ENCODE assay signal across 8 cellular contexts in genomic region chr15:97960364-97961066, GRCh38. TPM values are rescaled to one million over a fixed set of nuclear protein-coding genes. Genes with fewer than 3 reads are reported as not detected.
DNase-seq lines count a peak whose midpoint lies in the region; ATAC-seq and TF ChIP-seq lines count a peak whose summit lies in the region.

ARRDC4 (plus strand) TSS chr15:97960703; CDS start chr15:97960862, 159 bp downstream.

- H3K27me3 ChIP-seq in cardiac muscle cell (no peaks in the 10 kb centered on the region), ovary (no peaks in the 10 kb centered on the region), testis (no peaks in the 10 kb centered on the region)

- H3K9me3 Mint-ChIP-seq in HFFc6 = peaks cover 6% of the 10 kb centered on the region
- no peaks in the 10 kb centered on the region for H3K9me3 Mint-ChIP-seq in T-cell

- peak; percentile 95 to 96 (median 95) for ATAC-seq in T-cell (replicated peaks in 1 of 4)

- H3K4me1 Mint-ChIP-seq in HFFc6 (ENCODE audit: low read depth) = peaks cover 52% of the 10 kb centered on the region
- peaks cover 20 to 25% (median 22%) of the 10 kb centered on the region in 3 donors for H3K4me1 Mint-ChIP-seq in T-cell

- no peak for TF ChIP-seq EP300 in ovary (IDR thresholded peaks at IDR 0.05)

- TF ChIP-seq CTCF in HFFc6 (IDR thresholded peaks at IDR 0.05) = no peak
- no peak for TF ChIP-seq CTCF in cardiac muscle cell (IDR thresholded peaks at IDR 0.05; ENCODE audit: low read depth, low read length)
- no peak for TF ChIP-seq CTCF in ovary (IDR thresholded peaks at IDR 0.05)
- peak in 1 of 3 experiments; percentile 6 for TF ChIP-seq CTCF in testis (IDR thresholded peaks at IDR 0.05)

- POLR2A ChIA-PET in T-cell (lab: Charles Lee) = interaction anchor here in 1 of 2 donors (0.5 kb wide), 1 partner anchor 23 kb away, joined by 4 read pairs; no protein-coding TSS in a partner anchor

- peak; percentile 64 for TF ChIP-seq POLR2A in ovary (IDR thresholded peaks at IDR 0.05)
- no peak for TF ChIP-seq POLR2A in testis (IDR thresholded peaks at IDR 0.05)

- intact Hi-C loops in ovary (cut with DNase I) (no loop called here), testis (cut with DNase I; ENCODE audit: low total_unique reads) (no loop called here)

- DNase-seq in EL = peak; percentile 100
- peak; percentile 100 for DNase-seq in HFFc6
- peak; percentile 95 for DNase-seq in NCI-H1105 (lab: John Stamatoyannopoulos, UW)
- peak; percentile 88 to 100 (median 98) for DNase-seq in T-cell
- peak; percentile 100 for DNase-seq in cardiac muscle cell (ENCODE audit: low read depth in 1 of 2, low spot score in 1 of 2)
- DNase-seq in ovary = peak; percentile 99 to 100 (median 100)
- DNase-seq in testis = peak; percentile 100

- H3K27ac ChIP-seq in adipose tissue (ENCODE audit: low read depth, low read length) (no peak within 1 kb of the TSS), cardiac muscle cell (peak within 1 kb of the TSS; percentile 68), ovary (peak within 1 kb of the TSS; percentile 17 to 67), testis (peak within 1 kb of the TSS; percentile 75 to 91)

- WGBS in adipose tissue, 3 donors = 0 to 1% (median 0%) methylated on average over 62 to 69 of the region's 69 CpGs
- WGBS in ovary, 3 donors = 0% methylated on average over 49 to 69 of the region's 69 CpGs
- 0% methylated on average over 14 to 34 of the region's 69 CpGs for WGBS in testis, 2 donors

- H3K36me3 ChIP-seq in cardiac muscle cell (peaks cover 3% of the 10 kb centered on the region), ovary (no peaks in the 10 kb centered on the region), testis (ENCODE audit: low read depth, missing control alignments) (no peaks in the 10 kb centered on the region)

- CTCF ChIA-PET in T-cell (lab: Charles Lee) = no interaction called here

- H3K27ac Mint-ChIP-seq in HFFc6 (peak within 1 kb of the TSS; percentile 88), T-cell (peak within 1 kb of the TSS; percentile 57 to 79)

- H3K27me3 Mint-ChIP-seq in HFFc6 (ENCODE audit: insufficient read depth) (peaks cover 2% of the 10 kb centered on the region), T-cell (peaks cover 0 to 9% of the 10 kb centered on the region in 2 donors)

- H3K4me3 ChIP-seq in cardiac muscle cell (peak within 1 kb of the TSS; percentile 96), ovary (peak within 1 kb of the TSS; percentile 90), testis (peak within 1 kb of the TSS; percentile 91 to 96)

- H3K36me3 Mint-ChIP-seq in HFFc6 (ENCODE audit: low read depth) (peaks cover 45% of the 10 kb centered on the region), T-cell (peaks cover under 1% of the 10 kb centered on the region)

- H3K4me1 ChIP-seq in cardiac muscle cell (ENCODE audit: low read depth) = peaks cover 10% of the 10 kb centered on the region
- peaks cover 6% of the 10 kb centered on the region for H3K4me1 ChIP-seq in ovary (ENCODE audit: insufficient read depth)
- peaks cover 4% of the 10 kb centered on the region for H3K4me1 ChIP-seq in testis

- no peaks in the 10 kb centered on the region for H3K9me3 ChIP-seq in cardiac muscle cell (ENCODE audit: low read depth)
- H3K9me3 ChIP-seq in ovary = no peaks in the 10 kb centered on the region
- H3K9me3 ChIP-seq in testis = no peaks in the 10 kb centered on the region

- H3K4me3 Mint-ChIP-seq in HFFc6 (peak within 1 kb of the TSS; percentile 94), T-cell (peak within 1 kb of the TSS; percentile 76 to 81 (median 77))

RNA-seq across cellular contexts. Expression of gene ARRDC4, which starts in this region (rescaled TPM):
- total RNA-seq in HFFc6 (2021; fragmentation: NEBNext Ultra II Directional; extraction: Animal tissue kit (Norgen Biotek cat#: 25700)) = 10 to 100 TPM; 20.2 to 60.1 (median 23.8) TPM
- total RNA-seq in T-cell (1 to 10 TPM in 4 of 5 donors, under 1 TPM in 1; 0.79 to 2.1 (median 1.7) TPM), cardiac muscle cell (29.9 and 35.2 TPM in 2 replicates), ovary (10 to 100 TPM; 12.6 to 35.2 (median 23.0) TPM), testis (10 to 100 TPM; 37.0 to 54.2 TPM)
- polyA plus RNA-seq in adipose tissue (10 to 100 TPM; 19.6 to 58.1 (median 25.4) TPM), cardiac muscle cell (24.7 and 25.2 TPM in 2 replicates), ovary (10 to 100 TPM in 1 of 2 donors, 1 to 10 TPM in 1; 5.8 to 16.9 TPM), testis (ENCODE audit: insufficient read depth, low read depth, low replicate concordance) (28.3 TPM)

Comparison
In these comparisons a context has a peak if more than half of its experiments do, and no peak if none do; other contexts are left out.
1. RNA of gene ARRDC4 (total RNA-seq): 37.0 to 54.2 TPM in testis, 29.9 to 35.2 TPM in cardiac muscle cell, 20.2 to 60.1 TPM in HFFc6 and 12.6 to 35.2 TPM in ovary; 0.79 to 2.1 TPM in T-cell; every median in the first group is over 4 times any median in the second.
2. Peak in every context shown above with its lines, with median percentiles within 50 percentile points of each other: DNase-seq and H3K4me3 ChIP-seq.